In the genomic region with DNA sequence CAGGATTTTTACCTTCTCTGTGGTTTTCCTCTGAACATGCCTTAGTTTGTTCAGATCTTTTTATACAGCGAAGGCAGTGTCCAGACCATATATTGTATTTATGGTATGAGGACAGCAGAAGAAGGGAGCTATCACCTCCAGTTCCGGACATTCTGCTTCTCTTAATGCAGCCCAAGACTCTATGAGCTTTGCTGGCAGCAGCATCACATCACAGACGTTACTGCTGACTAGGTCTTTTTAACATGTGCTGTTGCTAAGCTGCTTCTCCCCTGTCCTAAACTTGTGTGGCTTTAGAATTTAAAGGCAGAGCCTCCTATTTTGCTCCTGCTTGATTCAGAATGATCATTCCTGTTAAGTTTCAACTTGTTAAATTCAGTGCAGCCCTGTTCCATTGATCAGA, we compare ENCODE assay signal across 1 cellular context.
A peak's percentile ranks its signal among the peaks of the same experiment; 100 is the strongest.
TF ChIP-seq lines count a peak whose summit lies in the region.

No MANE protein-coding gene starts in this region.

TF ChIP-seq in IMR-90, 13 proteins besides CTCF, POLR2A, EP300 and RAD21:
- TF ChIP-seq RCOR1 (IDR thresholded peaks at IDR 0.05; ENCODE audit: insufficient replicate concordance, low read length), result no peak
- TF ChIP-seq MAFK (IDR thresholded peaks at IDR 0.05; ENCODE audit: low read depth, low read length), result peak; percentile 95
